8 cellular contexts compared by ENCODE assay signal in the genomic region with DNA sequence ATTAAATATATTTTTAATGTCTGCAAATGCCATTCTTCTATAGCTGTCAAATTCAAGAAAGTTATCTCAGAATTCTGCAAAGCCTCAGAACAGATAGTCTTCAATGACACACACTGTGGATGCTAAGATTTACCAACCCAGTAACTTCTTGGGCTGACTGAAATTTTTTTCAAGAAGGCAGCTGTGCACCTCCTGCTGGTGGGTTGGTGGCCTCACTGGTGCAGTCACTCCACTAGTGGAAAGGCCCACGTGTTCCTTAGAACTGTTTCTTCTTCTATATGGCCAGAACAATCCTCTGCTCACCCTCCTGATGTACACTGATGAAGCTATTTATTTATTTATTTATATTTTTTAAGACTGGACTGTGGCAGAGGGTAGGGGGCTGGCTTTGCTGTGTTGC. TPM values are rescaled to one million over a fixed set of nuclear protein-coding genes. Genes with fewer than 3 reads are reported as not detected.
A peak's percentile ranks its signal among the peaks of the same experiment; 100 is the strongest.
DNase-seq lines count a peak whose midpoint lies in the region; ATAC-seq and TF ChIP-seq lines count a peak whose summit lies in the region.

No MANE protein-coding gene starts in this region.

- H3K4me2 ChIP-seq in PC-3 (ENCODE audit: low read length) = no peak overlapping the region

- BruUV-seq in PC-3 (replicated peaks; lab: Mats Ljungman, UMichigan) = no TSS peak

- H4K20me1 ChIP-seq in PC-3 (ENCODE audit: low read length) = no peaks in the 10 kb centered on the region

- DNase-seq in AG08396 (ENCODE audit: low spot score) = peak; percentile 10
- DNase-seq in PC-3 = peak; percentile 5
- DNase-seq in fibroblast of the aortic adventitia (ENCODE audit: low read depth) = no peak
- DNase-seq in NCI-H1930 (lab: John Stamatoyannopoulos, UW) = no peak
- DNase-seq in dorsolateral prefrontal cortex = no peak
- DNase-seq in NCI-H1694 treated with DMSO at 0.1 percent for 48 hours (lab: John Stamatoyannopoulos, UW) = no peak

- intact Hi-C loops in PC-3 (cut with micrococcal nuclease) = loop anchor here (10.0 kb wide), 1 partner anchor 352 kb away; no protein-coding TSS in a partner anchor
- intact Hi-C loops in dorsolateral prefrontal cortex (cut with DNase I) = no loop called here

- H3K9me2 ChIP-seq in PC-3 (replicated peaks; ENCODE audit: low read length) = no peaks in the 10 kb centered on the region

- H2AFZ ChIP-seq in PC-3 (ENCODE audit: low read length) = no peak overlapping the region

- H3K4me3 ChIP-seq in PC-3 (ENCODE audit: low read length) = no peak overlapping the region
- H3K4me3 ChIP-seq in fibroblast of the aortic adventitia (ENCODE audit: low read depth, low read length) = no peak overlapping the region
- H3K4me3 ChIP-seq in dorsolateral prefrontal cortex = no peak overlapping the region

- H3K27ac ChIP-seq in PC-3 (ENCODE audit: low read length) = no peak overlapping the region
- no peak overlapping the region for H3K27ac ChIP-seq in dorsolateral prefrontal cortex

- TF ChIP-seq CTCF in PC-3 (conservative IDR thresholded peaks at IDR 0.05; ENCODE audit: low read depth, low read length) = peak; percentile 34; the same call in 1 of the 2 replicates
- TF ChIP-seq CTCF in fibroblast of the aortic adventitia (IDR thresholded peaks at IDR 0.05; ENCODE audit: insufficient read depth, low read length) = peak; percentile 23
- peak in 18 of 56 donors; percentile 10 to 42 (median 16) for TF ChIP-seq CTCF in dorsolateral prefrontal cortex (IDR thresholded peaks at IDR 0.05 in 54 of 56, conservative IDR thresholded peaks at IDR 0.05 in 2 of 56; ENCODE audit: low read depth in 1 of 56, partially characterized antibody in 56 of 56)

- no peaks in the 10 kb centered on the region for H3K9me3 ChIP-seq in PC-3 (ENCODE audit: low read length)

- no peak overlapping the region for H3K9ac ChIP-seq in PC-3 (ENCODE audit: low read length)

- H3F3A ChIP-seq in PC-3 (ENCODE audit: low read length, unreplicated experiment) = no peaks in the 10 kb centered on the region

- no peaks in the 10 kb centered on the region for H3K79me2 ChIP-seq in PC-3 (ENCODE audit: low read length)

- ATAC-seq in GM18498 (IDR thresholded peaks at IDR 0.05; ENCODE audit: unreplicated experiment) (peak; percentile 64), PC-3 (no peak), HG03097 (IDR thresholded peaks at IDR 0.05; ENCODE audit: low FRiP score, unreplicated experiment) (no peak)

- H3K36me3 ChIP-seq in PC-3 (ENCODE audit: low read depth, low read length) = no peaks in the 10 kb centered on the region

- POLR2A ChIA-PET in PC-3 (lab: Charles Lee; ENCODE audit: unreplicated experiment) = no interaction called here

- H3K27me3 ChIP-seq in PC-3 (ENCODE audit: low read length) (no peaks in the 10 kb centered on the region), dorsolateral prefrontal cortex (peaks cover 0 to 12% (median 0%) of the 10 kb centered on the region in 45 donors)

- no peaks in the 10 kb centered on the region for H3K4me1 ChIP-seq in PC-3 (ENCODE audit: insufficient read depth, low read length)

- CTCF ChIA-PET in PC-3 (lab: Charles Lee) = no interaction called here

RNA-seq across cellular contexts. Expression of a gene that starts 29.8 kb away (rescaled TPM):
- total RNA-seq in PC-3 (2014; rRNA removed) (not detected in 2 replicates), fibroblast of the aortic adventitia (ENCODE audit: low replicate concordance) (not detected in 2 replicates), dorsolateral prefrontal cortex (1 to 10 TPM in 4 of 120 experiments, under 1 TPM in 3, not detected in 113; 0.43 to 1.9 (median 1.3) TPM)

Comparison
In these comparisons a context has a peak if more than half of its experiments do, and no peak if none do; other contexts are left out.
1. DNase-seq: peak in AG08396 (single experiment) and PC-3 (single experiment); none in fibroblast of the aortic adventitia (single experiment), NCI-H1930 (0 of 2), dorsolateral prefrontal cortex (0 of 10) and NCI-H1694 treated with DMSO at 0.1 percent for 48 hours (single experiment).